ENCODE assay signal across 21 cellular contexts in the genomic region with DNA sequence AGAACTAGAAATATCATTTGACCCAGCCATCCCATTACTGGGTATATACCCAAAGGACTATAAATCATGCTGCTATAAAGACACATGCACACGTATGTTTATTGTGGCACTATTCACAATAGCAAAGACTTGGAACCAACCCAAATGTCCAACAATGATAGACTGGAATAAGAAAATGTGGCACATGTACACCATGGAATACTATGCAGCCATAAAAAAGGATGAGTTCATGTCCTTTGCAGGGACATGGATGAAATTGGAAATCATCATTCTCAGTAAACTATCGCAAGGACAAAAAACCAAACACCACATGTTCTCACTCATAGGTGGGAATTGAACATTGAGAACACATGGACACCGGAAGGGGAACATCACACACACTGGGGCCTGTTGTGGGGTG. TPM values are rescaled to one million over a fixed set of nuclear protein-coding genes. Genes with fewer than 3 reads are reported as not detected.
"Had no signal": no experiment of that assay in that cellular context is flagged by ENCODE, and none has a peak within 500 bp of the region (broad histone marks: within the 10 kb centered on the region; RNA-seq: fewer than 3 reads in every experiment).

No MANE protein-coding gene starts in this region.

RNA-seq across cellular contexts. Expression of gene TBXT, which starts 7.4 kb away (rescaled TPM):
- total RNA-seq: activated naive CD4-positive, alpha-beta T cell treated with anti-CD3 and anti-CD28 coated beads for 36 hours; activated naive CD4-positive, alpha-beta T cell treated with anti-CD3 and anti-CD28 coated beads, Interleukin-2, amount 50 U/mL, for 72 hours; activated naive CD8-positive, alpha-beta T cell treated with anti-CD3 and anti-CD28 coated beads for 36 hours; activated naive CD8-positive, alpha-beta T cell treated with anti-CD3 and anti-CD28 coated beads, Interleukin-2, amount 10 ng/mL, durations not matched to agents 7 days and 5 days; activated T-cell treated with anti-CD3 and anti-CD28 coated beads, Interleukin-2, amount 50 U/mL, for 4 hours; activated T-cell treated with anti-CD3 and anti-CD28 coated beads, Interleukin-2, amount 50 U/mL, for 72 hours; activated T-helper 1 cell treated with anti-CD3 and anti-CD28 coated beads, Interleukin-12 subunit alpha, Interleukin-12 subunit beta, Interleukin-2, Interleukin-4 antibody, amounts not matched to agents 30 ng/mL and 10 ng/mL and 1 ng/mL, durations not matched to agents 14 hours and 24 hours and 36 hours; activated T-helper 17 cell treated with anti-CD3 and anti-CD28 coated beads, Interleukin-2, amount 50 U/mL, for 72 hours; activated T-helper 2 cell treated with anti-CD3 and anti-CD28 coated beads, Interferon-gamma antibody, Interleukin-2, Interleukin-4, amounts not matched to agents 10 μg/mL and 5 μg/mL and 100 μg/mL, durations not matched to agents 14 hours and 24 hours and 36 hours; adrenal gland; aorta; ascending aorta; astrocyte; body of pancreas; breast epithelium; bronchial epithelial cell; cardiac muscle cell; cardiac septum; cerebellum; chondrocyte had no signal
- polyA plus RNA-seq: adipose tissue, adrenal gland, aorta, cardiac muscle cell had no signal
